25 cellular contexts compared by ENCODE assay signal in the genomic region with DNA sequence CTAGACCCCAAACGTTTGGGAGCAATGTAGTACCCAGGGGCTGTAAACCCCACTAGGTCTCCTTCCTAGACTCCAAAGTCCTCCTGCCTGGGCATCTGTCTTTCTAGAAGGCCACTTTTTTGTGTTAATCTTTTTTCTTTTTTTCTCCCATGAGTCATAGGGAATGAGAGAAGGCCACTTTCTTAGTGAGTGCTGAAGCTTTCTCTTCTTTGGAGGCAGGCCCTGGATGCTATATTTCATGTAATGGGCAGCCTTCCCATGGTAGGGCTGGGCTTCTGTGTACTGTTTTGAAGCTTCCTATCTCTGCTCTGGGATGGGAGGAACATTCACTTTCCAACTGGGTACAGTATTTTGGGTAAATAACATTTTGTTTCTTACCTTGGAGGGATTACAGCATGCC. TPM values are rescaled to one million over a fixed set of nuclear protein-coding genes. Genes with fewer than 3 reads are reported as not detected.
"Had no signal": no experiment of that assay in that cellular context is flagged by ENCODE, and none has a peak within 500 bp of the region (broad histone marks: within the 10 kb centered on the region; RNA-seq: fewer than 3 reads in every experiment).

No MANE protein-coding gene starts in this region.

- H3K4me3 ChIP-seq: esophagus squamous epithelium, heart right ventricle, left lung, sigmoid colon, spleen, thoracic aorta, upper lobe of right lung had no signal

- H3K4me1 ChIP-seq: upper lobe of right lung had no signal

- H3K27ac ChIP-seq: esophagus squamous epithelium, heart right ventricle, left lung, sigmoid colon, spleen, thoracic aorta, upper lobe of right lung had no signal

- H3K9me3 ChIP-seq: esophagus squamous epithelium, heart right ventricle, left lung, sigmoid colon, spleen, thoracic aorta, upper lobe of right lung had no signal

- ATAC-seq: activated naive CD8-positive, alpha-beta T cell treated with anti-CD3 and anti-CD28 coated beads, Interleukin-2, amount 50 U/mL, for 24 hours; effector memory CD8-positive, alpha-beta T cell; heart right ventricle; left lung; stimulated activated naive B cell treated with anti-CD40 and anti-IgM and Interleukin-4, amounts not matched to agents 10 μg/mL and 1 μg/mL and 100 μg/mL, for 72 hours; upper lobe of right lung had no signal

- DNase-seq: activated CD4-positive, alpha-beta memory T cell treated with anti-CD3 and anti-CD28 coated beads, Interleukin-2, amount 10 ng/mL, durations not matched to agents 7 days and 5 days; activated CD4-positive, alpha-beta T cell treated with anti-CD3 and anti-CD28 coated beads for 48 hours; activated CD4-positive, CD25-positive, alpha-beta regulatory T cell; activated naive CD4-positive, alpha-beta T cell treated with anti-CD3 and anti-CD28 coated beads, Interleukin-2, amount 10 ng/mL, durations not matched to agents 7 days and 5 days; activated naive CD8-positive, alpha-beta T cell treated with anti-CD3 and anti-CD28 coated beads, Interleukin-2, amount 50 U/mL, for 24 hours; activated T-cell treated with anti-CD3 and anti-CD28 coated beads, Interleukin-2, amount 50 U/mL, for 24 hours; effector memory CD8-positive, alpha-beta T cell; esophagus squamous epithelium; heart right ventricle; left lung; midbrain; nephron progenitor cell; nucleus accumbens; sigmoid colon; spleen; stimulated activated CD4-positive, alpha-beta T cell treated with anti-CD3 and anti-CD28 coated beads, Interleukin-4, amount 100 ng/mL, for 4 hours; stimulated activated naive B cell treated with anti-CD40 and anti-IgM and Interleukin-4, amounts not matched to agents 10 μg/mL and 1 μg/mL and 100 μg/mL, for 72 hours; upper lobe of right lung had no signal

- H3K27me3 ChIP-seq: esophagus squamous epithelium, heart right ventricle, left lung, sigmoid colon, spleen, upper lobe of right lung had no signal

RNA-seq across cellular contexts. Expression of a gene that starts 15.2 kb away (rescaled TPM):
- total RNA-seq: activated CD4-positive, alpha-beta memory T cell treated with anti-CD3 and anti-CD28 coated beads, Interleukin-2, amount 10 ng/mL, durations not matched to agents 7 days and 5 days; bronchial epithelial cell; cerebellum; esophagus squamous epithelium; heart right ventricle; kidney epithelial cell; left lung; lung microvascular endothelial cell; myocyte; renal cortical epithelial cell; sigmoid colon; spleen; thoracic aorta; upper lobe of right lung had no signal
- polyA plus RNA-seq: heart right ventricle, sigmoid colon, spleen had no signal

RNA-seq across cellular contexts. Expression of a gene that starts 47.4 kb away (rescaled TPM):
- total RNA-seq: activated CD4-positive, alpha-beta memory T cell treated with anti-CD3 and anti-CD28 coated beads, Interleukin-2, amount 10 ng/mL, durations not matched to agents 7 days and 5 days; bronchial epithelial cell; esophagus squamous epithelium; heart right ventricle; kidney epithelial cell; left lung; lung microvascular endothelial cell; myocyte; spleen; thoracic aorta; upper lobe of right lung had no signal
